18 cellular contexts compared by ENCODE assay signal in genomic region chr4:27017623-27018022, GRCh38.
A peak's percentile ranks its signal among the peaks of the same experiment; 100 is the strongest.
DNase-seq lines count a peak whose midpoint lies in the region; ATAC-seq and TF ChIP-seq lines count a peak whose summit lies in the region.
"Had no signal": no experiment of that assay in that cellular context is flagged by ENCODE, and none has a peak within 500 bp of the region (broad histone marks: within the 10 kb centered on the region; RNA-seq: fewer than 3 reads in every experiment).

No MANE protein-coding gene starts in this region.

- H3K9me3 Mint-ChIP-seq in activated CD8-positive, alpha-beta T cell treated with anti-CD3 and anti-CD28 coated beads for 36 hours = peaks cover 3% of the 10 kb centered on the region
- H3K9me3 Mint-ChIP-seq in activated CD8-positive, alpha-beta T cell treated with anti-CD3 and anti-CD28 coated beads, Interleukin-2, amount 10 ng/mL, durations not matched to agents 7 days and 5 days (ENCODE audit: insufficient read depth) = peaks cover 5% of the 10 kb centered on the region
- no peaks in the 10 kb centered on the region for H3K9me3 Mint-ChIP-seq in activated T-helper 17 cell treated with anti-CD3 and anti-CD28 coated beads, Interleukin-2, amount 50 U/mL, for 72 hours
- peaks cover 0 to 2% (median 0%) of the 10 kb centered on the region in 6 donors for H3K9me3 Mint-ChIP-seq in immature natural killer cell
- H3K9me3 Mint-ChIP-seq: GM23338 had no signal

- H3K36me3 Mint-ChIP-seq in activated CD8-positive, alpha-beta T cell treated with anti-CD3 and anti-CD28 coated beads for 36 hours (ENCODE audit: low read depth) = peaks cover 35% of the 10 kb centered on the region
- H3K36me3 Mint-ChIP-seq in activated CD8-positive, alpha-beta T cell treated with anti-CD3 and anti-CD28 coated beads, Interleukin-2, amount 10 ng/mL, durations not matched to agents 7 days and 5 days (ENCODE audit: low read depth) = peaks cover 54% of the 10 kb centered on the region
- H3K36me3 Mint-ChIP-seq in activated T-helper 17 cell treated with anti-CD3 and anti-CD28 coated beads, Interleukin-2, amount 50 U/mL, for 72 hours (ENCODE audit: low read depth) = peaks cover 64% of the 10 kb centered on the region
- peaks cover 14 to 43% (median 29%) of the 10 kb centered on the region in 3 donors for H3K36me3 Mint-ChIP-seq in immature natural killer cell

- no peak for DNase-seq in activated CD8-positive, alpha-beta T cell treated with anti-CD3 and anti-CD28 coated beads for 36 hours
- no peak for DNase-seq in activated CD8-positive, alpha-beta T cell treated with anti-CD3 and anti-CD28 coated beads, Interleukin-2, amount 10 ng/mL, durations not matched to agents 7 days and 5 days
- DNase-seq in immature natural killer cell (no peak), neuronal stem cell (ENCODE audit: low spot score) (no peak), colonic mucosa (no peak)
- DNase-seq in activated CD8-positive, alpha-beta memory T cell treated with anti-CD3 and anti-CD28 coated beads for 24 hours = no peak
- DNase-seq: HCEC 1CT, MM.1S, NCI-H1048, NCI-H1417 treated with DMSO at 0.1 percent for 48 hours, NCI-H187, NCI-H446, NCI-H526, Peyer's patch had no signal

- H3K4me1 ChIP-seq in neuronal stem cell (ENCODE audit: control insufficient read depth in 2 of 2, insufficient read depth in 1 of 2, low read depth in 1 of 2, low read length in 2 of 2) = no peaks in the 10 kb centered on the region
- H3K4me1 ChIP-seq in colonic mucosa = no peaks in the 10 kb centered on the region
- H3K4me1 ChIP-seq: Peyer's patch had no signal

- no peak overlapping the region for H4K91ac ChIP-seq in neuronal stem cell (ENCODE audit: low read depth, low read length, poor library complexity)

- no peaks in the 10 kb centered on the region for H3K27me3 Mint-ChIP-seq in activated CD8-positive, alpha-beta T cell treated with anti-CD3 and anti-CD28 coated beads for 36 hours
- H3K27me3 Mint-ChIP-seq in activated CD8-positive, alpha-beta T cell treated with anti-CD3 and anti-CD28 coated beads, Interleukin-2, amount 10 ng/mL, durations not matched to agents 7 days and 5 days (ENCODE audit: low read depth) = no peaks in the 10 kb centered on the region
- H3K27me3 Mint-ChIP-seq in activated T-helper 17 cell treated with anti-CD3 and anti-CD28 coated beads, Interleukin-2, amount 50 U/mL, for 72 hours = no peaks in the 10 kb centered on the region
- peaks cover 0 to 1% (median 0%) of the 10 kb centered on the region in 3 donors for H3K27me3 Mint-ChIP-seq in immature natural killer cell (ENCODE audit: low read depth in 3 of 3)

- no peaks in the 10 kb centered on the region for H3K79me1 ChIP-seq in neuronal stem cell (ENCODE audit: low read depth, low read length)

- POLR2A ChIA-PET in activated CD8-positive, alpha-beta T cell treated with anti-CD3 and anti-CD28 coated beads for 36 hours (lab: Charles Lee) = no interaction called here
- POLR2A ChIA-PET in activated CD8-positive, alpha-beta T cell treated with anti-CD3 and anti-CD28 coated beads, Interleukin-2, amount 10 ng/mL, durations not matched to agents 7 days and 5 days (lab: Charles Lee) = no interaction called here

- ATAC-seq in activated CD8-positive, alpha-beta T cell treated with anti-CD3 and anti-CD28 coated beads for 36 hours = no peak
- no peak for ATAC-seq in activated CD8-positive, alpha-beta T cell treated with anti-CD3 and anti-CD28 coated beads, Interleukin-2, amount 10 ng/mL, durations not matched to agents 7 days and 5 days
- no peak for ATAC-seq in activated T-helper 17 cell treated with anti-CD3 and anti-CD28 coated beads, Interleukin-2, amount 50 U/mL, for 72 hours (replicated peaks)
- no peak for ATAC-seq in HG02870 (IDR thresholded peaks at IDR 0.05; ENCODE audit: unreplicated experiment)
- ATAC-seq: GM23338 had no signal

- CTCF ChIA-PET in activated CD8-positive, alpha-beta T cell treated with anti-CD3 and anti-CD28 coated beads for 36 hours (lab: Charles Lee) = no interaction called here
- CTCF ChIA-PET in activated CD8-positive, alpha-beta T cell treated with anti-CD3 and anti-CD28 coated beads, Interleukin-2, amount 10 ng/mL, durations not matched to agents 7 days and 5 days (lab: Charles Lee) = interaction anchor here (1.9 kb wide), 1 partner anchor 10 kb away, joined by 7 read pairs; no protein-coding TSS in a partner anchor

- H2BK12ac ChIP-seq in neuronal stem cell (ENCODE audit: low read length) = no peak overlapping the region

- no peak overlapping the region for H2AK5ac ChIP-seq in neuronal stem cell (ENCODE audit: low read depth, low read length)

- H3K14ac ChIP-seq in neuronal stem cell (ENCODE audit: low read length) = peak overlapping the region; percentile 63

- WGBS in neuronal stem cell (ENCODE audit: extremely low coverage in 2 of 2, insufficient read length in 2 of 2, insufficient replicate concordance in 1 of 2), 2 donors = no CpG with 5 or more reads among the region's 12 CpGs

- TF ChIP-seq CTCF in activated CD8-positive, alpha-beta T cell treated with anti-CD3 and anti-CD28 coated beads for 36 hours (IDR thresholded peaks at IDR 0.05) = no peak
- no peak for TF ChIP-seq CTCF in colonic mucosa (IDR thresholded peaks at IDR 0.05)

- H3K4me1 Mint-ChIP-seq in activated CD8-positive, alpha-beta T cell treated with anti-CD3 and anti-CD28 coated beads for 36 hours (ENCODE audit: low read depth) = peaks cover 26% of the 10 kb centered on the region
- peaks cover 32% of the 10 kb centered on the region for H3K4me1 Mint-ChIP-seq in activated CD8-positive, alpha-beta T cell treated with anti-CD3 and anti-CD28 coated beads, Interleukin-2, amount 10 ng/mL, durations not matched to agents 7 days and 5 days (ENCODE audit: low read depth)
- H3K4me1 Mint-ChIP-seq in activated T-helper 17 cell treated with anti-CD3 and anti-CD28 coated beads, Interleukin-2, amount 50 U/mL, for 72 hours = peaks cover 9% of the 10 kb centered on the region
- H3K4me1 Mint-ChIP-seq in immature natural killer cell = peaks cover 41 to 52% of the 10 kb centered on the region in 2 donors
- H3K4me1 Mint-ChIP-seq: CD14-positive monocyte had no signal

- H3K27ac Mint-ChIP-seq in activated CD8-positive, alpha-beta T cell treated with anti-CD3 and anti-CD28 coated beads for 36 hours = peak overlapping the region; percentile 71
- H3K27ac Mint-ChIP-seq in activated CD8-positive, alpha-beta T cell treated with anti-CD3 and anti-CD28 coated beads, Interleukin-2, amount 10 ng/mL, durations not matched to agents 7 days and 5 days = no peak overlapping the region
- H3K27ac Mint-ChIP-seq in activated T-helper 17 cell treated with anti-CD3 and anti-CD28 coated beads, Interleukin-2, amount 50 U/mL, for 72 hours = peak overlapping the region; percentile 40
- peak overlapping the region; percentile 58 to 93 (median 78) for H3K27ac Mint-ChIP-seq in immature natural killer cell
- H3K27ac Mint-ChIP-seq: CD14-positive monocyte, GM23338 had no signal

- H3K9ac ChIP-seq in neuronal stem cell (ENCODE audit: low read depth, low read length, poor library complexity) = peak overlapping the region; percentile 63
- no peak overlapping the region for H3K9ac ChIP-seq in colonic mucosa (ENCODE audit: low read depth in 2 of 2, low read length in 2 of 2)

- no peak overlapping the region for H4K8ac ChIP-seq in neuronal stem cell (ENCODE audit: low read depth, low read length)

- no peak overlapping the region for H2BK120ac ChIP-seq in neuronal stem cell (ENCODE audit: low read depth, low read length)

- H3K23ac ChIP-seq in neuronal stem cell (ENCODE audit: low read depth, low read length, poor library complexity) = peak overlapping the region; percentile 75

- no peak overlapping the region for H3K4me3 Mint-ChIP-seq in activated CD8-positive, alpha-beta T cell treated with anti-CD3 and anti-CD28 coated beads for 36 hours
- no peak overlapping the region for H3K4me3 Mint-ChIP-seq in activated CD8-positive, alpha-beta T cell treated with anti-CD3 and anti-CD28 coated beads, Interleukin-2, amount 10 ng/mL, durations not matched to agents 7 days and 5 days
- H3K4me3 Mint-ChIP-seq in activated T-helper 17 cell treated with anti-CD3 and anti-CD28 coated beads, Interleukin-2, amount 50 U/mL, for 72 hours = no peak overlapping the region
- peak overlapping the region; percentile 44 to 69 (median 50) for H3K4me3 Mint-ChIP-seq in immature natural killer cell
- H3K4me3 Mint-ChIP-seq: CD14-positive monocyte, GM23338 had no signal

- no peak overlapping the region for H3K27ac ChIP-seq in neuronal stem cell (replicated peaks; ENCODE audit: low read length)
- H3K27ac ChIP-seq in colonic mucosa = no peak overlapping the region
- H3K27ac ChIP-seq: Peyer's patch had no signal

- no peaks in the 10 kb centered on the region for H3K27me3 ChIP-seq in neuronal stem cell (ENCODE audit: control insufficient read depth in 3 of 3, insufficient read depth in 3 of 3, low read depth in 1 of 3, low read length in 3 of 3)
- H3K27me3 ChIP-seq in colonic mucosa = no peaks in the 10 kb centered on the region
- H3K27me3 ChIP-seq: Peyer's patch had no signal

- H3K4ac ChIP-seq in neuronal stem cell (ENCODE audit: low read length) = no peak overlapping the region

- no peak overlapping the region for H2BK15ac ChIP-seq in neuronal stem cell (ENCODE audit: low read length)

- no peak overlapping the region for H3K18ac ChIP-seq in neuronal stem cell (ENCODE audit: low read length)

- H3K36me3 ChIP-seq in neuronal stem cell (replicated peaks in 1 of 2; ENCODE audit: control insufficient read depth in 2 of 2, insufficient read depth in 2 of 2, low read length in 2 of 2) (peaks cover 6 to 48% of the 10 kb centered on the region in 2 donors), colonic mucosa (no peaks in the 10 kb centered on the region)

- no peak overlapping the region for H3K4me3 ChIP-seq in neuronal stem cell (ENCODE audit: low read length in 2 of 2)
- H3K4me3 ChIP-seq in colonic mucosa = no peak overlapping the region
- H3K4me3 ChIP-seq: GM23338, Peyer's patch had no signal

- no peak overlapping the region for H2BK5ac ChIP-seq in neuronal stem cell (ENCODE audit: low read length)

- peaks cover 0 to 6% of the 10 kb centered on the region in 2 donors for H3K9me3 ChIP-seq in neuronal stem cell (replicated peaks in 1 of 2; ENCODE audit: control insufficient read depth in 2 of 2, insufficient read depth in 1 of 2, low read depth in 1 of 2, low read length in 2 of 2)
- H3K9me3 ChIP-seq in colonic mucosa = no peaks in the 10 kb centered on the region
- H3K9me3 ChIP-seq: Peyer's patch had no signal

- intact Hi-C loops in activated CD8-positive, alpha-beta T cell treated with anti-CD3 and anti-CD28 coated beads for 36 hours (cut with micrococcal nuclease) = no loop called here
- intact Hi-C loops in colonic mucosa (cut with DNase I) = no loop called here

- H3K4me2 ChIP-seq in neuronal stem cell (ENCODE audit: insufficient read depth, low read length, poor library complexity, severe bottlenecking) = no peak overlapping the region
- H3K4me2 ChIP-seq: GM23338 had no signal

- H2AFZ ChIP-seq in neuronal stem cell (ENCODE audit: low read length) = no peak overlapping the region
- H2AFZ ChIP-seq: GM23338 had no signal

Comparison
In these comparisons a context has a peak if more than half of its experiments do, and no peak if none do; other contexts are left out.
1. H3K4me3 Mint-ChIP-seq: peak in immature natural killer cell (5 of 5); none in activated CD8-positive, alpha-beta T cell treated with anti-CD3 and anti-CD28 coated beads for 36 hours (single experiment), activated CD8-positive, alpha-beta T cell treated with anti-CD3 and anti-CD28 coated beads, Interleukin-2, amount 10 ng/mL, durations not matched to agents 7 days and 5 days (single experiment) and activated T-helper 17 cell treated with anti-CD3 and anti-CD28 coated beads, Interleukin-2, amount 50 U/mL, for 72 hours (single experiment).